In genomic region chr11:128474036-128474874, GRCh38 we compare ENCODE assay signal across 10 cellular contexts.
A peak's percentile ranks its signal among the peaks of the same experiment; 100 is the strongest.
DNase-seq lines count a peak whose midpoint lies in the region; ATAC-seq and TF ChIP-seq lines count a peak whose summit lies in the region.
"Had no signal": no experiment of that assay in that cellular context is flagged by ENCODE, and none has a peak within 500 bp of the region (broad histone marks: within the 10 kb centered on the region; RNA-seq: fewer than 3 reads in every experiment).

No MANE protein-coding gene starts in this region.

- TF ChIP-seq CTCF in left lung (IDR thresholded peaks at IDR 0.05): no peak

- no peaks in the 10 kb centered on the region for H3K9me3 Mint-ChIP-seq in T-helper 1 cell treated with Interleukin-12 subunit alpha and Interleukin-12 subunit beta and Interleukin-4 antibody, amounts not matched to agents 30 μg/mL and 1 μg/mL, for 36 hours
- H3K9me3 Mint-ChIP-seq in activated T-helper 2 cell treated with anti-CD3 and anti-CD28 coated beads, Interferon-gamma antibody, Interleukin-2, Interleukin-4, amounts not matched to agents 10 μg/mL and 5 μg/mL and 100 μg/mL, durations not matched to agents 14 hours and 24 hours and 36 hours: no peaks in the 10 kb centered on the region
- H3K9me3 Mint-ChIP-seq in stimulated activated naive CD8-positive, alpha-beta T cell treated with anti-CD3 and anti-CD28 coated beads, Interleukin-15, amount 100 ng/mL, for 72 hours: no peaks in the 10 kb centered on the region

- H3K27me3 Mint-ChIP-seq in T-helper 1 cell treated with Interleukin-12 subunit alpha and Interleukin-12 subunit beta and Interleukin-4 antibody, amounts not matched to agents 30 μg/mL and 1 μg/mL, for 36 hours (ENCODE audit: low read depth): no peaks in the 10 kb centered on the region
- no peaks in the 10 kb centered on the region for H3K27me3 Mint-ChIP-seq in activated T-helper 2 cell treated with anti-CD3 and anti-CD28 coated beads, Interferon-gamma antibody, Interleukin-2, Interleukin-4, amounts not matched to agents 10 μg/mL and 5 μg/mL and 100 μg/mL, durations not matched to agents 14 hours and 24 hours and 36 hours (ENCODE audit: low read depth)
- H3K27me3 Mint-ChIP-seq in stimulated activated naive CD8-positive, alpha-beta T cell treated with anti-CD3 and anti-CD28 coated beads, Interleukin-15, amount 100 ng/mL, for 72 hours: no peaks in the 10 kb centered on the region

- H3K9me3 ChIP-seq in left lung: no peaks in the 10 kb centered on the region
- H3K9me3 ChIP-seq: A549 had no signal

- no peak overlapping the region for H3K4me3 ChIP-seq in left lung
- H3K4me3 ChIP-seq: A549 had no signal

- H3K27me3 ChIP-seq in left lung: no peaks in the 10 kb centered on the region

- intact Hi-C loops in activated T-helper 2 cell treated with anti-CD3 and anti-CD28 coated beads, Interferon-gamma antibody, Interleukin-2, Interleukin-4, amounts not matched to agents 10 μg/mL and 5 μg/mL and 100 μg/mL, durations not matched to agents 14 hours and 24 hours and 36 hours (cut with micrococcal nuclease): loop anchor here (5.0 kb wide), 3 partner anchors 33 to 292 kb away; no protein-coding TSS in a partner anchor
- intact Hi-C loops in left lung (cut with DNase I): no loop called here

- ATAC-seq in left lung (no peak), HG02840 (IDR thresholded peaks at IDR 0.05; ENCODE audit: low FRiP score, unreplicated experiment) (no peak), GM19463 (IDR thresholded peaks at IDR 0.05; ENCODE audit: unreplicated experiment) (no peak)
- ATAC-seq in stimulated activated naive CD8-positive, alpha-beta T cell treated with anti-CD3 and anti-CD28 coated beads, Interleukin-15, amount 100 ng/mL, for 72 hours: no peak
- ATAC-seq: A549 had no signal

- DNase-seq in T-helper 1 cell (no peak), left lung (no peak), foreskin melanocyte (no peak)
- DNase-seq in activated T-helper 2 cell treated with anti-CD3 and anti-CD28 coated beads, Interferon-gamma antibody, Interleukin-2, Interleukin-4, amounts not matched to agents 10 μg/mL and 5 μg/mL and 100 μg/mL, durations not matched to agents 14 hours and 24 hours and 36 hours (ENCODE audit: low spot score): no peak
- peak in 1 of 2 donors; percentile 18 for DNase-seq in stimulated activated naive CD8-positive, alpha-beta T cell treated with anti-CD3 and anti-CD28 coated beads, Interleukin-15, amount 100 ng/mL, for 72 hours
- DNase-seq: NCI-H1436 treated with DMSO at 0.1 percent for 48 hours had no signal

- H3K36me3 ChIP-seq in left lung: peaks cover 0 to 69% of the 10 kb centered on the region in 2 donors

- H3K27ac ChIP-seq in left lung: peak overlapping the region; percentile 65 to 66
- H3K27ac ChIP-seq: A549 had no signal

- peak overlapping the region; percentile 72 for H3K4me3 Mint-ChIP-seq in T-helper 1 cell treated with Interleukin-12 subunit alpha and Interleukin-12 subunit beta and Interleukin-4 antibody, amounts not matched to agents 30 μg/mL and 1 μg/mL, for 36 hours
- H3K4me3 Mint-ChIP-seq in activated T-helper 2 cell treated with anti-CD3 and anti-CD28 coated beads, Interferon-gamma antibody, Interleukin-2, Interleukin-4, amounts not matched to agents 10 μg/mL and 5 μg/mL and 100 μg/mL, durations not matched to agents 14 hours and 24 hours and 36 hours (ENCODE audit: low read depth): peak overlapping the region; percentile 72
- peak overlapping the region; percentile 69 to 84 for H3K4me3 Mint-ChIP-seq in stimulated activated naive CD8-positive, alpha-beta T cell treated with anti-CD3 and anti-CD28 coated beads, Interleukin-15, amount 100 ng/mL, for 72 hours

- H3K4me1 ChIP-seq in left lung: peaks cover 26 to 94% of the 10 kb centered on the region in 2 donors

- H3K27ac Mint-ChIP-seq in T-helper 1 cell treated with Interleukin-12 subunit alpha and Interleukin-12 subunit beta and Interleukin-4 antibody, amounts not matched to agents 30 μg/mL and 1 μg/mL, for 36 hours: peak overlapping the region; percentile 90
- peak overlapping the region; percentile 95 for H3K27ac Mint-ChIP-seq in activated T-helper 2 cell treated with anti-CD3 and anti-CD28 coated beads, Interferon-gamma antibody, Interleukin-2, Interleukin-4, amounts not matched to agents 10 μg/mL and 5 μg/mL and 100 μg/mL, durations not matched to agents 14 hours and 24 hours and 36 hours
- peak overlapping the region; percentile 95 to 96 for H3K27ac Mint-ChIP-seq in stimulated activated naive CD8-positive, alpha-beta T cell treated with anti-CD3 and anti-CD28 coated beads, Interleukin-15, amount 100 ng/mL, for 72 hours

- peaks cover 94% of the 10 kb centered on the region for H3K36me3 Mint-ChIP-seq in T-helper 1 cell treated with Interleukin-12 subunit alpha and Interleukin-12 subunit beta and Interleukin-4 antibody, amounts not matched to agents 30 μg/mL and 1 μg/mL, for 36 hours (ENCODE audit: low read depth)
- peaks cover 99% of the 10 kb centered on the region for H3K36me3 Mint-ChIP-seq in activated T-helper 2 cell treated with anti-CD3 and anti-CD28 coated beads, Interferon-gamma antibody, Interleukin-2, Interleukin-4, amounts not matched to agents 10 μg/mL and 5 μg/mL and 100 μg/mL, durations not matched to agents 14 hours and 24 hours and 36 hours (ENCODE audit: low read depth)

- H3K4me1 Mint-ChIP-seq in T-helper 1 cell treated with Interleukin-12 subunit alpha and Interleukin-12 subunit beta and Interleukin-4 antibody, amounts not matched to agents 30 μg/mL and 1 μg/mL, for 36 hours (ENCODE audit: low read depth): peaks cover 92% of the 10 kb centered on the region
- peaks cover 95% of the 10 kb centered on the region for H3K4me1 Mint-ChIP-seq in activated T-helper 2 cell treated with anti-CD3 and anti-CD28 coated beads, Interferon-gamma antibody, Interleukin-2, Interleukin-4, amounts not matched to agents 10 μg/mL and 5 μg/mL and 100 μg/mL, durations not matched to agents 14 hours and 24 hours and 36 hours (ENCODE audit: low read depth)
- H3K4me1 Mint-ChIP-seq in stimulated activated naive CD8-positive, alpha-beta T cell treated with anti-CD3 and anti-CD28 coated beads, Interleukin-15, amount 100 ng/mL, for 72 hours: peaks cover 96% of the 10 kb centered on the region
